15 cellular contexts compared by ENCODE assay signal in the genomic region with DNA sequence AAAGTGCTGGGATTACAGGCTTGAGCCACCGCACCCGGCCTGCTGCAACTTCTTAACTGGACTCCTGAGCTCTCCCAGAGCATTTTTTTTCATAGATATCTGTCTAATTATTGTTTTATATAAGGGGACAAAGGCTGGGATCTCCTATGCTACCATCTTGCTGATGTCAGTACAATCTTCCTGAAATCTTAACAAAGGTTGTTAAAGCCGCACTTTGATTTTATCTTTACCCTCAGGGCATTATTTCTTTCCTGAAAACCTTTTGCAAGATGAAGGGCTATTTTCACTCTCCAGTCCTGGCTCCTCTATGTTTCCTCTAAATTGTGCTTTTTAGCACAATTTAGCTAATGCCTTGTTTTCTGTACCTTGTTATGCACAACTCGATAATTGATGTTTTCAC.
"Had no signal": no experiment of that assay in that cellular context is flagged by ENCODE, and none has a peak within 500 bp of the region (broad histone marks: within the 10 kb centered on the region; RNA-seq: fewer than 3 reads in every experiment).

No MANE protein-coding gene starts in this region.

- H3K9me3 Mint-ChIP-seq: effector memory CD8-positive, alpha-beta T cell; immature natural killer cell; neural progenitor cell had no signal

- H3K36me3 Mint-ChIP-seq: immature natural killer cell, neural progenitor cell had no signal

- H3K27ac Mint-ChIP-seq: effector memory CD8-positive, alpha-beta T cell; immature natural killer cell; neural progenitor cell; progenitor cell of endocrine pancreas had no signal

- H3K4me3 Mint-ChIP-seq: effector memory CD8-positive, alpha-beta T cell; immature natural killer cell; neural progenitor cell had no signal

- ATAC-seq: body of pancreas; effector memory CD8-positive, alpha-beta T cell had no signal

- DNase-seq: activated CD8-positive, alpha-beta memory T cell treated with anti-CD3 and anti-CD28 coated beads, Interleukin-2, amount 50 U/mL, for 48 hours; activated naive CD4-positive, alpha-beta T cell treated with anti-CD3 and anti-CD28 coated beads, Interleukin-2, amount 50 U/mL, for 16 hours; amygdala; body of pancreas; effector memory CD8-positive, alpha-beta T cell; esophagus squamous epithelium; immature natural killer cell; kidney glomerular epithelial cell; left ventricle myocardium inferior; mammary epithelial cell; midbrain; SHP77; T1000 had no signal

- H3K4me1 Mint-ChIP-seq: immature natural killer cell, neural progenitor cell had no signal

- H3K27me3 Mint-ChIP-seq: progenitor cell of endocrine pancreas had no signal
